ENCODE assay signal across 8 cellular contexts in genomic region chr18:37564796-37565137, GRCh38. TPM values are rescaled to one million over a fixed set of nuclear protein-coding genes. Genes with fewer than 3 reads are reported as not detected.
DNase-seq lines count a peak whose midpoint lies in the region; ATAC-seq, FAIRE-seq and TF ChIP-seq lines count a peak whose summit lies in the region.

No MANE protein-coding gene starts in this region.

- H3K9me2 ChIP-seq in SK-N-SH = no peaks in the 10 kb centered on the region

- no peaks in the 10 kb centered on the region for H3K79me2 ChIP-seq in SK-N-SH (ENCODE audit: insufficient read depth)

- no peaks in the 10 kb centered on the region for H4K20me1 ChIP-seq in SK-N-SH (ENCODE audit: insufficient read depth)

- TF ChIP-seq EP300 in SK-N-SH (IDR thresholded peaks at IDR 0.05; ENCODE audit: borderline replicate concordance in 1 of 2, low read depth in 1 of 2, low read length in 1 of 2) = no peak
- TF ChIP-seq EP300 in ovary (IDR thresholded peaks at IDR 0.05) = no peak

- H3K36me3 ChIP-seq in SK-N-SH (replicated peaks in 1 of 2; ENCODE audit: control insufficient read depth in 1 of 2, insufficient read depth in 2 of 2, low read length in 1 of 2) = no peaks in the 10 kb centered on the region
- no peaks in the 10 kb centered on the region for H3K36me3 ChIP-seq in ovary

- intact Hi-C loops in ovary (cut with DNase I) = no loop called here

- H2AFZ ChIP-seq in SK-N-SH (ENCODE audit: low read depth) = no peak overlapping the region

- H3K9me3 ChIP-seq in SK-N-SH (no peaks in the 10 kb centered on the region), ovary (no peaks in the 10 kb centered on the region)

- TF ChIP-seq POLR2A in ovary (IDR thresholded peaks at IDR 0.05) = no peak

- no peak for ATAC-seq in GM21529 (IDR thresholded peaks at IDR 0.05; ENCODE audit: unreplicated experiment)

- 2% methylated on average over 22 of the region's 22 CpGs for WGBS in SK-N-SH (ENCODE audit: low lambda C conversion rate)
- 1% methylated on average over 22 of the region's 22 CpGs for WGBS in ovary, 3 donors

- TF ChIP-seq RAD21 in SK-N-SH (IDR thresholded peaks at IDR 0.05; ENCODE audit: low read length) = no peak

- no peak overlapping the region for H3K9ac ChIP-seq in SK-N-SH

- TF ChIP-seq CTCF in SK-N-SH (IDR thresholded peaks at IDR 0.05) (no peak), ovary (IDR thresholded peaks at IDR 0.05) (no peak)

- H3K4me2 ChIP-seq in SK-N-SH = peak overlapping the region; percentile 71

- peaks cover 18% of the 10 kb centered on the region for H3K27me3 ChIP-seq in SK-N-SH (ENCODE audit: insufficient read depth)
- H3K27me3 ChIP-seq in ovary = no peaks in the 10 kb centered on the region

- DNase-seq in EL = peak; percentile 11
- DNase-seq in SK-N-SH = peak; percentile 52
- DNase-seq in frontal cortex (ENCODE audit: low spot score in 2 of 2) = peak; percentile 58 to 71
- peak; percentile 41 to 78 (median 73) for DNase-seq in ovary
- DNase-seq in middle frontal gyrus (ENCODE audit: extremely low spot score, low spot score) = no peak
- DNase-seq in RCC 7860 (ENCODE audit: low spot score) = no peak
- DNase-seq in effector CD8-positive, alpha-beta T cell (lab: John Stamatoyannopoulos, UW) = no peak

- H3K4me1 ChIP-seq in SK-N-SH (ENCODE audit: control insufficient read depth in 1 of 2, insufficient read depth in 2 of 2, low read depth in 1 of 2, low read length in 1 of 2) (peaks cover 0 to 10% of the 10 kb centered on the region in 2 experiments; a peak in 2 of 4 replicates), ovary (ENCODE audit: insufficient read depth) (peaks cover 12% of the 10 kb centered on the region)

- no peaks in the 10 kb centered on the region for H3F3A ChIP-seq in SK-N-SH (replicated peaks; ENCODE audit: insufficient read depth)

- peak overlapping the region in 1 of 2 experiments; percentile 89; a peak in 2 of 4 replicates for H3K27ac ChIP-seq in SK-N-SH (ENCODE audit: low read depth in 2 of 2, low read length in 1 of 2)
- no peak overlapping the region for H3K27ac ChIP-seq in ovary

- H3K4me3 ChIP-seq in SK-N-SH (ENCODE audit: low read depth in 2 of 2, low read length in 1 of 2) (peak overlapping the region; percentile 46 to 49; a peak in 3 of 4 replicates), ovary (no peak overlapping the region)

- CTCF ChIA-PET in SK-N-SH (lab: Yijun Ruan, JAX) = interaction anchor here (0.9 to 2.1 kb wide), 7 partner anchors 12 to 243 kb away, joined by 3 to 6 read pairs (median 3); no protein-coding TSS in a partner anchor

- POLR2A ChIA-PET in SK-N-SH (lab: Yijun Ruan, JAX) = interaction anchor here (0.7 to 2.6 kb wide), 3 partner anchors 12 to 17 kb away, joined by 3 to 12 read pairs (median 3); no protein-coding TSS in a partner anchor

- FAIRE-seq in frontal cortex (lab: Jason Lieb, UNC) (no peak), RCC 7860 (lab: Jason Lieb, UNC) (no peak)

TF ChIP-seq in SK-N-SH, 30 proteins besides CTCF, POLR2A, EP300 and RAD21:
- TF ChIP-seq GABPA (IDR thresholded peaks at IDR 0.05; ENCODE audit: low read depth) = no peak
- TF ChIP-seq REST (IDR thresholded peaks at IDR 0.05; ENCODE audit: low read depth, low read length) = peak; percentile 96

RNA-seq across cellular contexts. Expression of gene CELF4, which starts 0.8 kb away (rescaled TPM):
- polyA plus RNA-seq in SK-N-SH (2012; rRNA removed) (0.26 and 0.63 TPM in 2 replicates), ovary (under 1 TPM; 0.15 to 0.20 TPM)
- 0.17 and 0.71 TPM in 2 replicates for polyA plus RNA-seq in SK-N-SH (2012; cell fraction: cytosol; rRNA removed)
- polyA plus RNA-seq in SK-N-SH (2012; cell fraction: nucleus; rRNA removed) = 0.30 and 0.83 TPM in 2 replicates
- total RNA-seq in frontal cortex (92.9 TPM), ovary (1 to 10 TPM in 5 of 7 donors, under 1 TPM in 1, not detected in 1; 1.00 to 1.6 (median 1.1) TPM)

Comparison
In these comparisons a context has a peak if more than half of its experiments do, and no peak if none do; other contexts are left out.
1. DNase-seq: peak in EL (single experiment), SK-N-SH (single experiment), frontal cortex (2 of 2) and ovary (5 of 5); none in middle frontal gyrus (single experiment), RCC 7860 (single experiment) and effector CD8-positive, alpha-beta T cell (single experiment).
2. RNA of gene CELF4, which starts 0.8 kb away (total RNA-seq): 92.9 TPM in frontal cortex (single experiment); 1.00 to 1.6 TPM in ovary; every median in the first group is over 10 times any median in the second.